11 cellular contexts compared by ENCODE assay signal in the genomic region with DNA sequence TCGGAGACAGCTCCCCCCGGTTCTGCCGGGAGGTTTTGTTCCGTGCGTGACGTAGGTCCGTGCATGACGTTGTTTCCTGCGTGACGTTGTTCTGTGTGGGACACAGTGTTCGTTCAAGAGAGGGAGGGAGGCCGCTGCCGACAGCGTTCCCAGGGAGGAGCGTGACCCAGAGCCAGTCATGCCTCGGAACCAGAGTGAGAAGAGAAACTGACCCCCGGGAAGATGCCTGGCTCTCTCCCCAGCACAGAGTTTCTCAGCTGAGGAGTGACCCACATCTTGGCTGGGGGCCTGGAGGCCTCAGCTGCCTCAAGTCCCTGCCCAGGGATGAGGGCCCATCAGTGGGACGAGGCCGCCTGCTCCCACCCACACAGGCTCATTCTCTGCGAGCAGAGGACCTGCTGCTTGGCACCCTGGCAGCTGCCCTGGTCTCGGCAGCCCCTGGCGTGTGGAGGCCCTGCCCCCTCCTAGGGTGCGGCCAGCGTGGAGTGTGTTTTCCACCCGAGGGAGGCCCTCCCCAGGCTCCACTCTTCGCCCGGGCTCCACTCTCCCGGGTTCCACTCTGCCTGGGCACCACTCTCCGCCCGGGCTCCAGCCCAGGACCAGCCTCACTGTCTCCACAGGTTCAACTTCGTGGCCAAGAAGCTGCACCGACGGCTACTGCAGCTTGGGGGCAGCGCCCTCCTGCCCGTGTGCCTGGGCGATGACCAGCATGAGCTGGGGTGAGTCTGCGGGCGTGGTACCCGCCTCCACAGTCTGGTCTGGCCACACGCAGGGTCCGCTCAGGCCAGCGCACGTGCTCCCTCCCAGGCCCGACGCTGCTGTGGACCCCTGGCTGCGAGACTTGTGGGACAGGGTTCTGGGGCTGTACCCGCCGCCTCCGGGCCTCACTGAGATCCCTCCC. TPM values are rescaled to one million over a fixed set of nuclear protein-coding genes. Genes with fewer than 3 reads are reported as not detected.
DNase-seq lines count a peak whose midpoint lies in the region; ATAC-seq and TF ChIP-seq lines count a peak whose summit lies in the region.
"Had no signal": no experiment of that assay in that cellular context is flagged by ENCODE, and none has a peak within 500 bp of the region (broad histone marks: within the 10 kb centered on the region; RNA-seq: fewer than 3 reads in every experiment).

No MANE protein-coding gene starts in this region.

- 0 out of 2 replicates have a peak, but pooled peaks have one; percentile 4 for TF ChIP-seq CTCF in BJ (IDR thresholded peaks at IDR 0.05; ENCODE audit: insufficient read depth, low read depth, low read length)
- peak; percentile 19 for TF ChIP-seq CTCF in epithelial cell of esophagus (IDR thresholded peaks at IDR 0.05; ENCODE audit: insufficient read depth, low read depth, low read length, missing control alignments)

- ATAC-seq in HG02970 (IDR thresholded peaks at IDR 0.05; ENCODE audit: low FRiP score, unreplicated experiment) (no peak), GM18861 (IDR thresholded peaks at IDR 0.05; ENCODE audit: unreplicated experiment) (no peak)

- no peak overlapping the region for H3K4me3 ChIP-seq in BJ (ENCODE audit: low read depth, low read length)
- no peak overlapping the region for H3K4me3 ChIP-seq in epithelial cell of esophagus (ENCODE audit: low read length)
- H3K4me3 ChIP-seq: BLaER1 treated with 17β-estradiol and CSF1 and Interleukin-3, amounts not matched to agents 10 nM and 100 nM; thoracic aorta had no signal

- peaks cover 2% of the 10 kb centered on the region for H3K36me3 ChIP-seq in BJ (ENCODE audit: control insufficient read depth, insufficient read depth, low read length)
- H3K36me3 ChIP-seq: thoracic aorta had no signal

- CTCF ChIA-PET in BJ (lab: Yijun Ruan, JAX), result interaction anchor here (0.6 kb wide), 1 partner anchor 10 kb away, joined by 3 read pairs; no protein-coding TSS in a partner anchor

- no peaks in the 10 kb centered on the region for H3K27me3 ChIP-seq in BJ (ENCODE audit: control insufficient read depth, insufficient read depth, low read length)
- H3K27me3 ChIP-seq: BLaER1 treated with 17β-estradiol and CSF1 and Interleukin-3, amounts not matched to agents 10 nM and 100 nM had no signal

- POLR2A ChIA-PET in BJ (lab: Charles Lee), result no interaction called here

- DNase-seq in BJ (ENCODE audit: low read depth), result no peak
- DNase-seq in NCI-H1105 treated with DMSO at 0.1 percent for 48 hours (lab: John Stamatoyannopoulos, UW), result peak; percentile 11
- DNase-seq in epithelial cell of esophagus (ENCODE audit: low read depth), result no peak
- DNase-seq in NCI-H2171 treated with DMSO at 0.1 percent for 48 hours (lab: John Stamatoyannopoulos, UW), result no peak
- DNase-seq: activated T-cell treated with anti-CD3 and anti-CD28 coated beads for 4 hours, NCI-H2171, retina had no signal

RNA-seq across cellular contexts. Expression of a gene that starts 7.9 kb away (rescaled TPM):
- polyA plus RNA-seq in BJ (2011; rRNA removed), result 4.4 and 7.1 TPM in 2 replicates
- 2.6 and 4.1 TPM in 2 replicates for polyA minus RNA-seq in BJ (2011; rRNA and poly(A)+ RNA removed)

RNA-seq across cellular contexts. Expression of a gene that starts 8.0 kb away (rescaled TPM):
- polyA plus RNA-seq in BJ (2011; rRNA removed), result 37.8 and 43.8 TPM in 2 replicates
- 13.3 and 18.4 TPM in 2 replicates for polyA minus RNA-seq in BJ (2011; rRNA and poly(A)+ RNA removed)

RNA-seq across cellular contexts. Expression of a gene that starts 8.6 kb away (rescaled TPM):
- polyA plus RNA-seq in BJ (2011; rRNA removed), result 0.26 and 0.39 TPM in 2 replicates
- polyA minus RNA-seq in BJ (2011; rRNA and poly(A)+ RNA removed), result not detected in 2 replicates

RNA-seq across cellular contexts. Expression of a gene that starts 11.6 kb away (rescaled TPM):
- 0.58 and 0.74 TPM in 2 replicates for polyA plus RNA-seq in BJ (2011; rRNA removed)
- 0.21 and 0.24 TPM in 2 replicates for polyA minus RNA-seq in BJ (2011; rRNA and poly(A)+ RNA removed)

RNA-seq across cellular contexts. Expression of a gene that starts 12.9 kb away (rescaled TPM):
- polyA plus RNA-seq in BJ (2011; rRNA removed), result 2.9 and 3.5 TPM in 2 replicates
- 3.2 and 4.3 TPM in 2 replicates for polyA minus RNA-seq in BJ (2011; rRNA and poly(A)+ RNA removed)
